ENCODE assay signal across 18 cellular contexts in genomic region chr10:90801608-90802007, GRCh38. TPM values are rescaled to one million over a fixed set of nuclear protein-coding genes. Genes with fewer than 3 reads are reported as not detected.
"Had no signal": no experiment of that assay in that cellular context is flagged by ENCODE, and none has a peak within 500 bp of the region (broad histone marks: within the 10 kb centered on the region; RNA-seq: fewer than 3 reads in every experiment).

No MANE protein-coding gene starts in this region.

- H3K4me1 Mint-ChIP-seq: mesothelial cell of epicardium; naive B cell; naive thymus-derived CD8-positive, alpha-beta T cell had no signal

- H3K36me3 Mint-ChIP-seq: naive B cell; naive thymus-derived CD8-positive, alpha-beta T cell had no signal

- ATAC-seq: foreskin keratinocyte; gastroesophageal sphincter; heart right ventricle; left cardiac atrium; left lung; left ventricle myocardium superior; lower lobe of right lung; mucosa of descending colon; naive thymus-derived CD8-positive, alpha-beta T cell had no signal

- H3K27me3 Mint-ChIP-seq: naive B cell had no signal

- H3K27ac Mint-ChIP-seq: mesothelial cell of epicardium; naive thymus-derived CD8-positive, alpha-beta T cell had no signal

- DNase-seq: dermis blood vessel endothelial cell; dorsolateral prefrontal cortex; effector CD4-positive, alpha-beta T cell; effector memory CD4-positive, alpha-beta T cell; foreskin keratinocyte; head of caudate nucleus; heart right ventricle; hippocampal formation; left cardiac atrium; left lung; left ventricle myocardium superior; lower lobe of right lung; mesenchymal stem cell; mucosa of descending colon; naive B cell; naive thymus-derived CD8-positive, alpha-beta T cell had no signal

- H3K4me3 Mint-ChIP-seq: mesothelial cell of epicardium; naive B cell; naive thymus-derived CD8-positive, alpha-beta T cell had no signal

RNA-seq across cellular contexts. Expression of gene HTR7, which starts 56.2 kb away (rescaled TPM):
- total RNA-seq: dermis blood vessel endothelial cell; left ventricle myocardium superior; naive thymus-derived CD8-positive, alpha-beta T cell had no signal
